16 cellular contexts compared by ENCODE assay signal in the genomic region with DNA sequence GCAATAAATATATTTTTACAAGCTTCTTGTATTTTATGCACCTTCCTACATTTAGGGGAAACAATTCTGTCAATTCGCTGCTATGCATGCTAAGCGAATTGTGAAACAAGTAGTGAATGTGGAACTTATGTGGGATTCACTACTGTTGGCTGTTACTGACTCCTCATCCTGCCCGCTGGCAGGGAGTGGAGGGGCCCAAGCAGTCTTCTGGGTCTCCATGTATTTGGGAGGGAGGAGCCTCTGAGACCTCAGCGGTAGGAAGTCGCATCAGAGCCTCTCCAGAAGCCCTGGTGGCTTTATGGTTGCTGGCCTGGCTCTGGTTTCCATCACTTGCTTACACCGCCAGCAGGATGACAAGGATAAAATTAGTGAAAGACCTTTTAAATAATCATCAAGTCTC. TPM values are rescaled to one million over a fixed set of nuclear protein-coding genes. Genes with fewer than 3 reads are reported as not detected.
A peak's percentile ranks its signal among the peaks of the same experiment; 100 is the strongest.
DNase-seq lines count a peak whose midpoint lies in the region; ATAC-seq and TF ChIP-seq lines count a peak whose summit lies in the region.
"Had no signal": no experiment of that assay in that cellular context is flagged by ENCODE, and none has a peak within 500 bp of the region (broad histone marks: within the 10 kb centered on the region; RNA-seq: fewer than 3 reads in every experiment).

No MANE protein-coding gene starts in this region.

- H2BK5ac ChIP-seq in mesendoderm (ENCODE audit: low read length) = no peak overlapping the region

- no peak overlapping the region for H2AK5ac ChIP-seq in mesendoderm (ENCODE audit: low read length)

- no peaks in the 10 kb centered on the region for H3K36me3 ChIP-seq in SU-DHL-6 (ENCODE audit: low read length)
- H3K36me3 ChIP-seq in mesendoderm (ENCODE audit: control insufficient read depth, insufficient read depth, low read length) = no peaks in the 10 kb centered on the region
- H3K36me3 ChIP-seq: adrenal gland had no signal

- no peak overlapping the region for H3K56ac ChIP-seq in mesendoderm (ENCODE audit: low read length)

- no peaks in the 10 kb centered on the region for H3K79me1 ChIP-seq in mesendoderm (ENCODE audit: low read length)

- H3K36me3 Mint-ChIP-seq in IgD-negative memory B cell = no peaks in the 10 kb centered on the region
- H3K36me3 Mint-ChIP-seq in activated T-cell treated with anti-CD3 and anti-CD28 coated beads, Interleukin-2, amount 50 U/mL, for 24 hours (ENCODE audit: low read depth) = peaks cover 13% of the 10 kb centered on the region
- H3K36me3 Mint-ChIP-seq: natural killer cell treated with Interleukin-12 subunit alpha and Interleukin-12 subunit beta and Interleukin-15 and Interleukin-18, amount 100 ng/mL, for 72 hours had no signal

- peaks cover 14 to 20% (median 20%) of the 10 kb centered on the region in 3 donors for H3K4me1 Mint-ChIP-seq in IgD-negative memory B cell
- peaks cover 43% of the 10 kb centered on the region for H3K4me1 Mint-ChIP-seq in activated T-cell treated with anti-CD3 and anti-CD28 coated beads, Interleukin-2, amount 50 U/mL, for 24 hours (ENCODE audit: low read depth)

- peaks cover 12% of the 10 kb centered on the region for H3F3A ChIP-seq in SU-DHL-6 (ENCODE audit: insufficient read depth)

- no peak overlapping the region for H3K27ac ChIP-seq in SU-DHL-6 (ENCODE audit: low read depth, low read length)
- H3K27ac ChIP-seq in mesendoderm (ENCODE audit: low read depth, low read length) = no peak overlapping the region

- no CpG with 5 or more reads among the region's 6 CpGs for WGBS in mesendoderm (ENCODE audit: extremely low coverage, insufficient coverage, low lambda C conversion rate)

- H3K27me3 ChIP-seq in SU-DHL-6 (ENCODE audit: low read length) = no peaks in the 10 kb centered on the region
- peaks cover 9% of the 10 kb centered on the region for H3K27me3 ChIP-seq in mesendoderm (ENCODE audit: insufficient read depth, low read length, poor library complexity)
- H3K27me3 ChIP-seq: adrenal gland had no signal

- no peak overlapping the region for H3K23ac ChIP-seq in mesendoderm (ENCODE audit: low read length)

- H3K27ac Mint-ChIP-seq in IgD-negative memory B cell = no peak overlapping the region
- H3K27ac Mint-ChIP-seq in activated T-cell treated with anti-CD3 and anti-CD28 coated beads, Interleukin-2, amount 50 U/mL, for 24 hours = no peak overlapping the region

- H2BK15ac ChIP-seq in mesendoderm (replicated peaks; ENCODE audit: low read depth) = no peak overlapping the region

- H3K4me2 ChIP-seq in SU-DHL-6 (ENCODE audit: low read depth, low read length, poor library complexity, severe bottlenecking) (peak overlapping the region; percentile 66), mesendoderm (ENCODE audit: low read length) (no peak overlapping the region)

- peak; percentile 71 for DNase-seq in CD1c-positive myeloid dendritic cell (ENCODE audit: extremely low spot score)
- DNase-seq in mesendoderm = peak; percentile 50
- no peak for DNase-seq in GM10266 (ENCODE audit: extremely low spot score)
- no peak for DNase-seq in activated T-cell treated with anti-CD3 and anti-CD28 coated beads, Interleukin-2, amount 50 U/mL, for 24 hours
- DNase-seq in cerebellar cortex (ENCODE audit: low spot score) = no peak
- DNase-seq: activated CD4-positive, alpha-beta T cell treated with anti-CD3 and anti-CD28 coated beads, Interleukin-2, amount 10 ng/mL, durations not matched to agents 7 days and 5 days; activated T-cell treated with anti-CD3 and anti-CD28 coated beads, Interleukin-2, amount 50 U/mL, for 4 hours; NCI-H2107; stimulated activated CD4-positive, alpha-beta T cell treated with anti-CD3 and anti-CD28 coated beads, Interleukin-15, amount 100 ng/mL, for 24 hours; T-helper 9 cell had no signal

- H2BK120ac ChIP-seq in mesendoderm (ENCODE audit: low read depth, low read length) = no peak overlapping the region

- H2AFZ ChIP-seq in SU-DHL-6 (ENCODE audit: low read depth, low read length, severe bottlenecking) = no peak overlapping the region

- H4K20me1 ChIP-seq in SU-DHL-6 (ENCODE audit: low read depth, low read length) = no peaks in the 10 kb centered on the region; the same call in 1 of the 2 replicates

- no peaks in the 10 kb centered on the region for H3K9me3 ChIP-seq in SU-DHL-6 (ENCODE audit: insufficient read depth, low read length)
- H3K9me3 ChIP-seq: adrenal gland had no signal

- H3K4me3 ChIP-seq in SU-DHL-6 (ENCODE audit: insufficient read depth, low read length, poor library complexity, severe bottlenecking) = no peak overlapping the region
- H3K4me3 ChIP-seq in mesendoderm (ENCODE audit: low read length) = no peak overlapping the region
- H3K4me3 ChIP-seq: adrenal gland, lung had no signal

- H3K9ac ChIP-seq in SU-DHL-6 (ENCODE audit: low read length) (no peak overlapping the region), mesendoderm (ENCODE audit: low read length) (no peak overlapping the region)

- peaks cover 5% of the 10 kb centered on the region for H3K4me1 ChIP-seq in mesendoderm (ENCODE audit: control insufficient read depth, low read depth, low read length)

- peak overlapping the region in 3 of 4 donors; percentile 21 to 98 (median 68) for H3K4me3 Mint-ChIP-seq in IgD-negative memory B cell
- H3K4me3 Mint-ChIP-seq in activated T-cell treated with anti-CD3 and anti-CD28 coated beads, Interleukin-2, amount 50 U/mL, for 24 hours = no peak overlapping the region
- H3K4me3 Mint-ChIP-seq: activated CD4-positive, alpha-beta T cell treated with anti-CD3 and anti-CD28 coated beads, Interleukin-2, amount 10 ng/mL, durations not matched to agents 7 days and 5 days; activated T-cell treated with anti-CD3 and anti-CD28 coated beads, Interleukin-2, amount 50 U/mL, for 4 hours had no signal

- no peak for ATAC-seq in GM21825 (IDR thresholded peaks at IDR 0.05; ENCODE audit: unreplicated experiment)
- ATAC-seq: activated T-cell treated with anti-CD3 and anti-CD28 coated beads, Interleukin-2, amount 50 U/mL, for 4 hours; natural killer cell treated with Interleukin-12 subunit alpha and Interleukin-12 subunit beta and Interleukin-15 and Interleukin-18, amount 100 ng/mL, for 72 hours had no signal

- H4K8ac ChIP-seq in mesendoderm (ENCODE audit: low read depth, low read length) = no peak overlapping the region

- H4K5ac ChIP-seq in mesendoderm (ENCODE audit: low read length) = no peak overlapping the region

- no peak overlapping the region for H3K4ac ChIP-seq in mesendoderm (ENCODE audit: low read depth, low read length)

- H3K79me2 ChIP-seq in SU-DHL-6 (ENCODE audit: insufficient read depth, low read length) (peaks cover 5% of the 10 kb centered on the region), mesendoderm (ENCODE audit: control insufficient read depth, insufficient read depth, low read length) (no peaks in the 10 kb centered on the region)

- no peaks in the 10 kb centered on the region for H3K9me2 ChIP-seq in SU-DHL-6 (replicated peaks; ENCODE audit: insufficient read depth, low read length)

- H3K18ac ChIP-seq in mesendoderm (ENCODE audit: low read length) = no peak overlapping the region

- peaks cover 1% of the 10 kb centered on the region for H3K27me3 Mint-ChIP-seq in IgD-negative memory B cell
- peaks cover 13% of the 10 kb centered on the region for H3K27me3 Mint-ChIP-seq in activated T-cell treated with anti-CD3 and anti-CD28 coated beads, Interleukin-2, amount 50 U/mL, for 24 hours

- TF ChIP-seq CTCF in SU-DHL-6 (IDR thresholded peaks at IDR 0.05; ENCODE audit: insufficient read depth, low read length, poor library complexity, severe bottlenecking) = no peak
- TF ChIP-seq CTCF in GM10266 (IDR thresholded peaks at IDR 0.05; ENCODE audit: control insufficient read depth, insufficient read depth, low read depth, missing control alignments) = no peak

- peaks cover 0 to 4% (median 0%) of the 10 kb centered on the region in 3 donors for H3K9me3 Mint-ChIP-seq in IgD-negative memory B cell
- H3K9me3 Mint-ChIP-seq in activated T-cell treated with anti-CD3 and anti-CD28 coated beads, Interleukin-2, amount 50 U/mL, for 24 hours = no peaks in the 10 kb centered on the region
- H3K9me3 Mint-ChIP-seq: activated CD4-positive, alpha-beta T cell treated with anti-CD3 and anti-CD28 coated beads, Interleukin-2, amount 10 ng/mL, durations not matched to agents 7 days and 5 days; activated T-cell treated with anti-CD3 and anti-CD28 coated beads, Interleukin-2, amount 50 U/mL, for 4 hours; natural killer cell treated with Interleukin-12 subunit alpha and Interleukin-12 subunit beta and Interleukin-15 and Interleukin-18, amount 100 ng/mL, for 72 hours had no signal

RNA-seq across cellular contexts. Expression of a gene that starts 3.7 kb away (rescaled TPM):
- polyA plus RNA-seq in IgD-negative memory B cell = 2.0 TPM
- polyA plus RNA-seq in mesendoderm (2013, experiment 1 of 2) = 10.1 TPM
- polyA plus RNA-seq in mesendoderm (2013, experiment 2 of 2) = 9.5 TPM

Comparison
In these comparisons a context has a peak if more than half of its experiments do, and no peak if none do; other contexts are left out.
1. DNase-seq: peak in CD1c-positive myeloid dendritic cell (single experiment) and mesendoderm (single experiment); none in GM10266 (single experiment), activated T-cell treated with anti-CD3 and anti-CD28 coated beads, Interleukin-2, amount 50 U/mL, for 24 hours (single experiment) and cerebellar cortex (single experiment).